8 cellular contexts compared by ENCODE assay signal in the genomic region with DNA sequence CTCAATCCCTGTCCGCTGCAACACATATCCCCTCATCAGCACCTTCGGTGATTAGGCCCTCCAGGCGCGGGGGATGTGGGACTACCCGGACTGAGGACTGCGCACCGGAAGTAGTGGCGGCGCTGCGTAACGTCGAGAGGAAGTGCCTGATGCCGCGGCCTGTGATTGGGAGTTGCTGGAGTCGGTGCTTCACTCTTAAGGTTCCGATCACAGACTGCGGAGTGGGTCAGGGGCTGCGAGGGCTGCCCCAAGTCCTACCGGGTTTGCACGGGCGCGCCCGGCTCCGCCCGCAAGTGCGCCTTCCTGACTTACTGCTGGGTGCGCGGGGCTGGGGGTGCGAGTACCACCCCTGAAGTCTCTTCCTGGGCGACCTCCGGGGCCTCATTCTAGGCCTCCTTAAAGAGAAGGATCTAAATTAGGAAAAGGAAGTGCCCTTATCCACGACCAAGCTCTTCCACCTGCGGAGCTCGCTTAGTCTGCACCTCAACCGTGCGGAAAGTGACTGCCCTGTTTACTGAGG. TPM values are rescaled to one million over a fixed set of nuclear protein-coding genes. Genes with fewer than 3 reads are reported as not detected.
DNase-seq lines count a peak whose midpoint lies in the region; ATAC-seq and TF ChIP-seq lines count a peak whose summit lies in the region.

Gene ALKBH3, plus strand, starts transcription at position 192 of the 520 bp plus-strand sequence. CDS start 1,822 bp downstream, outside the sequence.

- H3K9me2 ChIP-seq in GM23338 (ENCODE audit: insufficient read depth), result peaks cover 14% of the 10 kb centered on the region

- peaks cover 13% of the 10 kb centered on the region for H3K27me3 Mint-ChIP-seq in GM23338 (ENCODE audit: insufficient read depth, low read depth, poor library complexity)
- H3K27me3 Mint-ChIP-seq in natural killer cell treated with Interleukin-12 subunit alpha and Interleukin-12 subunit beta and Interleukin-15 and Interleukin-18, amount 100 ng/mL, for 72 hours, result peaks cover 0 to 5% of the 10 kb centered on the region in 2 donors

- peaks cover 22% of the 10 kb centered on the region for H3K27me3 ChIP-seq in GM23338 (ENCODE audit: insufficient read depth)

- H3K79me2 ChIP-seq in GM23338 (replicated peaks; ENCODE audit: insufficient read depth), result peaks cover 4% of the 10 kb centered on the region; the same call in 1 of the 2 replicates

- H3K9me3 Mint-ChIP-seq in GM23338, result peaks cover 2% of the 10 kb centered on the region; the same call in 1 of the 3 replicates
- H3K9me3 Mint-ChIP-seq in natural killer cell treated with Interleukin-12 subunit alpha and Interleukin-12 subunit beta and Interleukin-15 and Interleukin-18, amount 100 ng/mL, for 72 hours, result no peaks in the 10 kb centered on the region

- H3K27ac Mint-ChIP-seq in GM23338, result peak within 1 kb of the TSS; percentile 75
- peak within 1 kb of the TSS; percentile 90 to 97 for H3K27ac Mint-ChIP-seq in natural killer cell treated with Interleukin-12 subunit alpha and Interleukin-12 subunit beta and Interleukin-15 and Interleukin-18, amount 100 ng/mL, for 72 hours

- ATAC-seq in GM23338, result peak; percentile 100
- peak; percentile 100 for ATAC-seq in natural killer cell treated with Interleukin-12 subunit alpha and Interleukin-12 subunit beta and Interleukin-15 and Interleukin-18, amount 100 ng/mL, for 72 hours

- 0 out of 2 replicates have a peak, but pooled peaks cover 5% of the 10 kb centered on the region for H3K4me1 ChIP-seq in GM23338 (ENCODE audit: insufficient read depth)

- H3K4me3 ChIP-seq in GM23338, result peak within 1 kb of the TSS; percentile 75
- peak within 1 kb of the TSS; percentile 85 for H3K4me3 ChIP-seq in fibroblast of pulmonary artery (replicated peaks; ENCODE audit: low read depth, low read length)

- TF ChIP-seq CTCF in GM23338 (conservative IDR thresholded peaks at IDR 0.05; ENCODE audit: low read depth in 2 of 2) (no peak), fibroblast of pulmonary artery (IDR thresholded peaks at IDR 0.05; ENCODE audit: low read length, missing control alignments) (no peak)

- H3K4me2 ChIP-seq in GM23338, result peak within 1 kb of the TSS; percentile 79

- H3K4me3 Mint-ChIP-seq in GM23338, result peak within 1 kb of the TSS; percentile 84
- H3K4me3 Mint-ChIP-seq in natural killer cell treated with Interleukin-12 subunit alpha and Interleukin-12 subunit beta and Interleukin-15 and Interleukin-18, amount 100 ng/mL, for 72 hours, result peak within 1 kb of the TSS; percentile 99

- H4K20me1 ChIP-seq in GM23338 (replicated peaks; ENCODE audit: insufficient read depth), result no peaks in the 10 kb centered on the region

- peak within 1 kb of the TSS; percentile 100 for H2AFZ ChIP-seq in GM23338

- H3K4me1 Mint-ChIP-seq in GM23338, result peaks cover 10% of the 10 kb centered on the region
- peaks cover 17 to 22% of the 10 kb centered on the region in 2 donors for H3K4me1 Mint-ChIP-seq in natural killer cell treated with Interleukin-12 subunit alpha and Interleukin-12 subunit beta and Interleukin-15 and Interleukin-18, amount 100 ng/mL, for 72 hours (ENCODE audit: low read depth in 2 of 2)

- no peaks in the 10 kb centered on the region for H3F3A ChIP-seq in GM23338 (replicated peaks; ENCODE audit: low read depth)

- no peak within 1 kb of the TSS for H3K27ac ChIP-seq in GM23338 (ENCODE audit: low read depth)

- peak; percentile 91 for DNase-seq in Daoy (ENCODE audit: low read depth)
- peak; percentile 97 for DNase-seq in GM23338 (ENCODE audit: low spot score)
- DNase-seq in Kasumi-1 (lab: John Stamatoyannopoulos, UW), result peak; percentile 96
- DNase-seq in activated T-helper 9 cell treated with anti-CD3 and anti-CD28 coated beads, Interleukin-2, amount 50 U/mL, for 16 hours (ENCODE audit: low read depth), result peak; percentile 86
- DNase-seq in fibroblast of pulmonary artery (ENCODE audit: low read depth), result peak; percentile 96
- DNase-seq in natural killer cell treated with Interleukin-12 subunit alpha and Interleukin-12 subunit beta and Interleukin-15 and Interleukin-18, amount 100 ng/mL, for 72 hours (ENCODE audit: low spot score), result peak; percentile 95
- DNase-seq in stimulated activated naive CD4-positive, alpha-beta T cell (lab: John Stamatoyannopoulos, UW), result peak; percentile 83 to 91 (median 88)

- H3K36me3 ChIP-seq in GM23338 (ENCODE audit: insufficient read depth), result no peaks in the 10 kb centered on the region

- peak; percentile 35; the same call in 1 of the 2 replicates for TF ChIP-seq POLR2A in Raji (IDR thresholded peaks at IDR 0.05; ENCODE audit: insufficient read depth, low read depth, low read length)

- peaks cover 12% of the 10 kb centered on the region; the same call in 1 of the 3 replicates for H3K36me3 Mint-ChIP-seq in GM23338 (ENCODE audit: low read depth)
- H3K36me3 Mint-ChIP-seq in natural killer cell treated with Interleukin-12 subunit alpha and Interleukin-12 subunit beta and Interleukin-15 and Interleukin-18, amount 100 ng/mL, for 72 hours, result peaks cover 6% of the 10 kb centered on the region

TF ChIP-seq in GM23338, 12 proteins besides CTCF, POLR2A, EP300 and RAD21 (continues in another document):
- TF ChIP-seq NANOG (IDR thresholded peaks at IDR 0.05; ENCODE audit: borderline replicate concordance) (no peak), CREB1 (CRISPR knock-in tag; IDR thresholded peaks at IDR 0.05; ENCODE audit: low read depth) (peak; percentile 92), ZNF462 (CRISPR knock-in tag; IDR thresholded peaks at IDR 0.05) (no peak), ZNF114 (CRISPR knock-in tag; IDR thresholded peaks at IDR 0.05) (peak; percentile 99), ZNF331 (CRISPR knock-in tag; IDR thresholded peaks at IDR 0.05; ENCODE audit: low read depth) (peak; percentile 53)

RNA-seq across cellular contexts. Expression of gene ALKBH3, which starts in this region (rescaled TPM):
- total RNA-seq in Daoy (2014; rRNA removed; shearing (Covaris generic)), result 26.7 and 48.0 TPM in 2 replicates
- total RNA-seq in GM23338 (2014; rRNA removed; shearing (Covaris generic)), result 10.3 and 10.8 TPM in 2 replicates
- 7.9 and 10.7 TPM in 2 replicates for polyA plus RNA-seq in GM23338 (2016; fragmentation: Nextera tagmentation; extraction: Ambion mirVana)
- 10 to 100 TPM; 38.7 to 53.7 TPM for total RNA-seq in natural killer cell treated with Interleukin-12 subunit alpha and Interleukin-12 subunit beta and Interleukin-15 and Interleukin-18, amount 100 ng/mL, for 72 hours
